33 cellular contexts compared by ENCODE assay signal in genomic region chrX:107871136-107871535, GRCh38.
"Had no signal": no experiment of that assay in that cellular context is flagged by ENCODE, and none has a peak within 500 bp of the region (broad histone marks: within the 10 kb centered on the region; RNA-seq: fewer than 3 reads in every experiment).

No MANE protein-coding gene starts in this region.

- H3K4me3 Mint-ChIP-seq: activated CD4-positive, alpha-beta T cell treated with anti-CD3 and anti-CD28 coated beads for 36 hours; activated CD8-positive, alpha-beta T cell treated with anti-CD3 and anti-CD28 coated beads for 36 hours; activated naive CD8-positive, alpha-beta T cell; activated T-cell treated with anti-CD3 and anti-CD28 coated beads, Interleukin-2, amount 50 U/mL, for 4 hours; activated T-helper 17 cell treated with anti-CD3 and anti-CD28 coated beads, Interleukin-2, amount 50 U/mL, for 72 hours; effector memory CD8-positive, alpha-beta T cell; T-helper 17 cell; T-helper 2 cell treated with Interferon-gamma antibody and Interleukin-4, amounts not matched to agents 5 μg/mL and 100 μg/mL, for 36 hours had no signal

- H3K36me3 ChIP-seq: cardiac muscle cell, colonic mucosa, gastrocnemius medialis, heart left ventricle, WERI-Rb-1 had no signal

- H3K27ac Mint-ChIP-seq: activated CD4-positive, alpha-beta T cell treated with anti-CD3 and anti-CD28 coated beads for 36 hours; activated CD8-positive, alpha-beta T cell treated with anti-CD3 and anti-CD28 coated beads for 36 hours; activated naive CD8-positive, alpha-beta T cell; activated T-helper 17 cell treated with anti-CD3 and anti-CD28 coated beads, Interleukin-2, amount 50 U/mL, for 72 hours; effector memory CD8-positive, alpha-beta T cell; T-helper 17 cell; T-helper 2 cell treated with Interferon-gamma antibody and Interleukin-4, amounts not matched to agents 5 μg/mL and 100 μg/mL, for 36 hours had no signal

- H3K27me3 Mint-ChIP-seq: activated CD4-positive, alpha-beta T cell treated with anti-CD3 and anti-CD28 coated beads for 36 hours; activated CD8-positive, alpha-beta T cell treated with anti-CD3 and anti-CD28 coated beads for 36 hours; activated naive CD8-positive, alpha-beta T cell; activated T-helper 17 cell treated with anti-CD3 and anti-CD28 coated beads, Interleukin-2, amount 50 U/mL, for 72 hours; effector memory CD8-positive, alpha-beta T cell; T-helper 17 cell had no signal

- H3K36me3 Mint-ChIP-seq: activated naive CD8-positive, alpha-beta T cell had no signal

- H3K9me3 Mint-ChIP-seq: activated CD8-positive, alpha-beta T cell treated with anti-CD3 and anti-CD28 coated beads for 36 hours; activated T-cell treated with anti-CD3 and anti-CD28 coated beads, Interleukin-2, amount 50 U/mL, for 4 hours; activated T-helper 17 cell treated with anti-CD3 and anti-CD28 coated beads, Interleukin-2, amount 50 U/mL, for 72 hours; effector memory CD8-positive, alpha-beta T cell; T-helper 2 cell treated with Interferon-gamma antibody and Interleukin-4, amounts not matched to agents 5 μg/mL and 100 μg/mL, for 36 hours had no signal

- DNase-seq: activated CD4-positive, alpha-beta T cell treated with anti-CD3 and anti-CD28 coated beads for 36 hours; activated CD4-positive, alpha-beta T cell treated with anti-CD3 and anti-CD28 coated beads, Interleukin-2, amount 50 U/mL, for 1 hour; activated CD4-positive, alpha-beta T cell treated with anti-CD3 and anti-CD28 coated beads, Interleukin-2, amount 50 U/mL, for 48 hours; activated CD4-positive, CD25-positive, alpha-beta regulatory T cell; activated CD4-positive, CD25-positive, alpha-beta regulatory T cell treated with anti-CD3 and anti-CD28 coated beads, Interleukin-2, amount 50 U/mL, for 72 hours; activated CD8-positive, alpha-beta memory T cell treated with anti-CD3 and anti-CD28 coated beads for 24 hours; activated CD8-positive, alpha-beta T cell treated with anti-CD3 and anti-CD28 coated beads for 36 hours; activated effector memory CD4-positive, alpha-beta T cell treated with Interleukin-2 at 50 U/mL for 16 hours; activated gamma-delta T cell treated with Interleukin-2 at 50 U/mL for 16 hours; activated naive CD4-positive, alpha-beta T cell treated with anti-CD3 and anti-CD28 coated beads, Interleukin-2, amount 50 U/mL, for 16 hours; activated naive CD4-positive, alpha-beta T cell treated with Interleukin-2 at 50 U/mL for 16 hours; activated T-cell treated with anti-CD3 and anti-CD28 coated beads, Interleukin-2, amount 50 U/mL, for 4 hours; amniotic stem cell; body of pancreas; central memory CD4-positive, alpha-beta T cell; cerebellar nuclear complex; colonic mucosa; effector CD4-positive, alpha-beta T cell; effector memory CD8-positive, alpha-beta T cell; erythroblast; foreskin keratinocyte; gastrocnemius medialis; glutamatergic neuron; heart left ventricle; T-helper 1 cell; T-helper 17 cell; T1000; WERI-Rb-1 had no signal

- H3K4me3 ChIP-seq: body of pancreas, cardiac muscle cell, colonic mucosa, esophagus muscularis mucosa, gastrocnemius medialis, heart left ventricle had no signal

- ATAC-seq: activated CD4-positive, alpha-beta T cell treated with anti-CD3 and anti-CD28 coated beads for 36 hours; activated CD8-positive, alpha-beta T cell treated with anti-CD3 and anti-CD28 coated beads for 36 hours; activated T-cell treated with anti-CD3 and anti-CD28 coated beads, Interleukin-2, amount 50 U/mL, for 4 hours; activated T-helper 17 cell treated with anti-CD3 and anti-CD28 coated beads, Interleukin-2, amount 50 U/mL, for 72 hours; body of pancreas; effector memory CD8-positive, alpha-beta T cell; foreskin keratinocyte; gastrocnemius medialis; heart left ventricle; T-helper 17 cell had no signal

- H3K4me1 Mint-ChIP-seq: activated CD4-positive, alpha-beta T cell treated with anti-CD3 and anti-CD28 coated beads for 36 hours; activated T-helper 17 cell treated with anti-CD3 and anti-CD28 coated beads, Interleukin-2, amount 50 U/mL, for 72 hours had no signal

- H3K27me3 ChIP-seq: body of pancreas, cardiac muscle cell, colonic mucosa, esophagus muscularis mucosa, foreskin keratinocyte, gastrocnemius medialis had no signal
